In the genomic region with DNA sequence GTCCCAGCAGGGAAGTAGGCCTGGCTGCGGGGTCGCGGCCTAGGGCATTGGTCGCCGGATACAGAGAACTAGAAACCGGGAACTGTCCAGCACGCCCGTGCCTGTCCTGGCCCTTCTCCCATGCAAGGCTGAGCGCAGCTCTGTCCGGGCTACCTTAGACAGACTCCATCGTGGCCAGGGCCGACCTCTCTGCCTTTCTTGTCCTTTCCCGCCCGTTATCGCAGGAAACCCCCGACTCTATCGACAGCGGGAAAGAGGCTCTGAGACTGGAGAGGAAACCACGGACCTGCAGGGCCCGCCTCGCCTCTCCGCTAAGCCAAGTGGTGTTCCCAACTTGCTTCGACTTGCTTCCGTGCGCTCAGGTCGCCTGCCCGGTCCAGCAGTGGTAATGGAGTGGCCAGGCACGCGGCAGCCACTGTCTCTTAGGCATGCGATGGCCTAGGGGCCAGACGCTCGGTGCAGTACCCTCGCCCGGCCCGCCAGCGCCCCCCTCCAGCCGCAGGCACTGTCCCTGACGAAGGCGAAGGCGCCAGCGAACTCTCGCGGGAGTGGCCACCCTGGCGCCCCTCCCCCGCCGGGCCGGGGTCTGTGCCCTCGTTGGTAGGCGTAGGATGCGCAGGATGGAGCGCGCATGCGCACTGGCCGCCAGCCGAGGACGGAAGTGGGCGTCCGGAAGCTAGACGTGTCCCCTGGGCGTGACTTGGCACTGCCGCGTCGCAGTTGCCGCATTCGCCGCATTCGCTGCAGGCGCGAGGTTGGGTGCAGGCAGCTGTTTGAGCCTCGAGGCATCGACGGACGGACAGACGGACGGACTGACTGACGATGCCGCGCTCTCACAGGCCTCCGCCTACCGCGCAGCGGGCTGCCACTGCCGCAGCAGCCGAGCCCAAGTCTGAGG, we compare ENCODE assay signal across 1 cellular context.
TF ChIP-seq lines count a peak whose summit lies in the region.

No MANE protein-coding gene starts in this region.

TF ChIP-seq in WTC11, 78 proteins besides CTCF, POLR2A, EP300 and RAD21 (continued from another document and continues in another):
- TF ChIP-seq SMAD3 (CRISPR knock-in tag; IDR thresholded peaks at IDR 0.05; ENCODE audit: borderline replicate concordance), result peak; percentile 95
- TF ChIP-seq, protein P1, sequence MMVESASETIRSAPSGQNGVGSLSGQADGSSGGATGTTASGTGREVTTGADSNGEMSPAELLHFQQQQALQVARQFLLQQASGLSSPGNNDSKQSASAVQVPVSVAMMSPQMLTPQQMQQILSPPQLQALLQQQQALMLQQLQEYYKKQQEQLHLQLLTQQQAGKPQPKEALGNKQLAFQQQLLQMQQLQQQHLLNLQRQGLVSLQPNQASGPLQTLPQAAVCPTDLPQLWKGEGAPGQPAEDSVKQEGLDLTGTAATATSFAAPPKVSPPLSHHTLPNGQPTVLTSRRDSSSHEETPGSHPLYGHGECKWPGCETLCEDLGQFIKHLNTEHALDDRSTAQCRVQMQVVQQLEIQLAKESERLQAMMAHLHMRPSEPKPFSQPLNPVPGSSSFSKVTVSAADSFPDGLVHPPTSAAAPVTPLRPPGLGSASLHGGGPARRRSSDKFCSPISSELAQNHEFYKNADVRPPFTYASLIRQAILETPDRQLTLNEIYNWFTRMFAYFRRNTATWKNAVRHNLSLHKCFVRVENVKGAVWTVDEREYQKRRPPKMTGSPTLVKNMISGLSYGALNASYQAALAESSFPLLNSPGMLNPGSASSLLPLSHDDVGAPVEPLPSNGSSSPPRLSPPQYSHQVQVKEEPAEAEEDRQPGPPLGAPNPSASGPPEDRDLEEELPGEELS (CRISPR knock-in tag; IDR thresholded peaks at IDR 0.05), result no peak
- peak; percentile 93 for TF ChIP-seq ZNF232 (CRISPR knock-in tag; IDR thresholded peaks at IDR 0.05)
- TF ChIP-seq, protein P2, sequence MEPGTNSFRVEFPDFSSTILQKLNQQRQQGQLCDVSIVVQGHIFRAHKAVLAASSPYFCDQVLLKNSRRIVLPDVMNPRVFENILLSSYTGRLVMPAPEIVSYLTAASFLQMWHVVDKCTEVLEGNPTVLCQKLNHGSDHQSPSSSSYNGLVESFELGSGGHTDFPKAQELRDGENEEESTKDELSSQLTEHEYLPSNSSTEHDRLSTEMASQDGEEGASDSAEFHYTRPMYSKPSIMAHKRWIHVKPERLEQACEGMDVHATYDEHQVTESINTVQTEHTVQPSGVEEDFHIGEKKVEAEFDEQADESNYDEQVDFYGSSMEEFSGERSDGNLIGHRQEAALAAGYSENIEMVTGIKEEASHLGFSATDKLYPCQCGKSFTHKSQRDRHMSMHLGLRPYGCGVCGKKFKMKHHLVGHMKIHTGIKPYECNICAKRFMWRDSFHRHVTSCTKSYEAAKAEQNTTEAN (CRISPR knock-in tag; IDR thresholded peaks at IDR 0.05), result peak; percentile 85; the same call in 1 of the 2 replicates
- TF ChIP-seq, protein P3, sequence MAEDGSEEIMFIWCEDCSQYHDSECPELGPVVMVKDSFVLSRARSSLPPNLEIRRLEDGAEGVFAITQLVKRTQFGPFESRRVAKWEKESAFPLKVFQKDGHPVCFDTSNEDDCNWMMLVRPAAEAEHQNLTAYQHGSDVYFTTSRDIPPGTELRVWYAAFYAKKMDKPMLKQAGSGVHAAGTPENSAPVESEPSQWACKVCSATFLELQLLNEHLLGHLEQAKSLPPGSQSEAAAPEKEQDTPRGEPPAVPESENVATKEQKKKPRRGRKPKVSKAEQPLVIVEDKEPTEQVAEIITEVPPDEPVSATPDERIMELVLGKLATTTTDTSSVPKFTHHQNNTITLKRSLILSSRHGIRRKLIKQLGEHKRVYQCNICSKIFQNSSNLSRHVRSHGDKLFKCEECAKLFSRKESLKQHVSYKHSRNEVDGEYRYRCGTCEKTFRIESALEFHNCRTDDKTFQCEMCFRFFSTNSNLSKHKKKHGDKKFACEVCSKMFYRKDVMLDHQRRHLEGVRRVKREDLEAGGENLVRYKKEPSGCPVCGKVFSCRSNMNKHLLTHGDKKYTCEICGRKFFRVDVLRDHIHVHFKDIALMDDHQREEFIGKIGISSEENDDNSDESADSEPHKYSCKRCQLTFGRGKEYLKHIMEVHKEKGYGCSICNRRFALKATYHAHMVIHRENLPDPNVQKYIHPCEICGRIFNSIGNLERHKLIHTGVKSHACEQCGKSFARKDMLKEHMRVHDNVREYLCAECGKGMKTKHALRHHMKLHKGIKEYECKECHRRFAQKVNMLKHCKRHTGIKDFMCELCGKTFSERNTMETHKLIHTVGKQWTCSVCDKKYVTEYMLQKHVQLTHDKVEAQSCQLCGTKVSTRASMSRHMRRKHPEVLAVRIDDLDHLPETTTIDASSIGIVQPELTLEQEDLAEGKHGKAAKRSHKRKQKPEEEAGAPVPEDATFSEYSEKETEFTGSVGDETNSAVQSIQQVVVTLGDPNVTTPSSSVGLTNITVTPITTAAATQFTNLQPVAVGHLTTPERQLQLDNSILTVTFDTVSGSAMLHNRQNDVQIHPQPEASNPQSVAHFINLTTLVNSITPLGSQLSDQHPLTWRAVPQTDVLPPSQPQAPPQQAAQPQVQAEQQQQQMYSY (CRISPR knock-in tag; IDR thresholded peaks at IDR 0.05), result no peak
- TF ChIP-seq ZBTB21 (CRISPR knock-in tag; IDR thresholded peaks at IDR 0.05; ENCODE audit: borderline replicate concordance), result peak; percentile 69
- 0 out of 2 replicates have a peak, but pooled peaks have one; percentile 71 for TF ChIP-seq ZNF219 (CRISPR knock-in tag; IDR thresholded peaks at IDR 0.05; ENCODE audit: borderline replicate concordance)
- TF ChIP-seq GTF2I (CRISPR knock-in tag; conservative IDR thresholded peaks at IDR 0.05), result no peak
- TF ChIP-seq, protein P4, sequence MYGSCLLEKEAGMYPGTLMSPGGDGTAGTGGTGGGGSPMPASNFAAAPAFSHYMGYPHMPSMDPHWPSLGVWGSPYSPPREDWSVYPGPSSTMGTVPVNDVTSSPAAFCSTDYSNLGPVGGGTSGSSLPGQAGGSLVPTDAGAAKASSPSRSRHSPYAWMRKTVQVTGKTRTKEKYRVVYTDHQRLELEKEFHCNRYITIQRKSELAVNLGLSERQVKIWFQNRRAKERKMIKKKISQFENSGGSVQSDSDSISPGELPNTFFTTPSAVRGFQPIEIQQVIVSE (CRISPR knock-in tag; IDR thresholded peaks at IDR 0.05; ENCODE audit: borderline replicate concordance), result no peak
- peak; percentile 38; the same call in 1 of the 2 replicates for TF ChIP-seq FOXK1 (CRISPR knock-in tag; IDR thresholded peaks at IDR 0.05)
- TF ChIP-seq CREB1 (CRISPR knock-in tag; IDR thresholded peaks at IDR 0.05), result no peak; the same call in 1 of the 2 replicates
- TF ChIP-seq RELA (CRISPR knock-in tag; IDR thresholded peaks at IDR 0.05; ENCODE audit: borderline replicate concordance), result 0 out of 2 replicates have a peak, but pooled peaks have one; percentile 76
- TF ChIP-seq ZNF263 (CRISPR knock-in tag; IDR thresholded peaks at IDR 0.05; ENCODE audit: low read depth), result peak; percentile 66; the same call in 1 of the 2 replicates
- TF ChIP-seq, protein P5, sequence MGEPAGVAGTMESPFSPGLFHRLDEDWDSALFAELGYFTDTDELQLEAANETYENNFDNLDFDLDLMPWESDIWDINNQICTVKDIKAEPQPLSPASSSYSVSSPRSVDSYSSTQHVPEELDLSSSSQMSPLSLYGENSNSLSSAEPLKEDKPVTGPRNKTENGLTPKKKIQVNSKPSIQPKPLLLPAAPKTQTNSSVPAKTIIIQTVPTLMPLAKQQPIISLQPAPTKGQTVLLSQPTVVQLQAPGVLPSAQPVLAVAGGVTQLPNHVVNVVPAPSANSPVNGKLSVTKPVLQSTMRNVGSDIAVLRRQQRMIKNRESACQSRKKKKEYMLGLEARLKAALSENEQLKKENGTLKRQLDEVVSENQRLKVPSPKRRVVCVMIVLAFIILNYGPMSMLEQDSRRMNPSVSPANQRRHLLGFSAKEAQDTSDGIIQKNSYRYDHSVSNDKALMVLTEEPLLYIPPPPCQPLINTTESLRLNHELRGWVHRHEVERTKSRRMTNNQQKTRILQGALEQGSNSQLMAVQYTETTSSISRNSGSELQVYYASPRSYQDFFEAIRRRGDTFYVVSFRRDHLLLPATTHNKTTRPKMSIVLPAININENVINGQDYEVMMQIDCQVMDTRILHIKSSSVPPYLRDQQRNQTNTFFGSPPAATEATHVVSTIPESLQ (CRISPR knock-in tag; IDR thresholded peaks at IDR 0.05), result no peak
- TF ChIP-seq MXD4 (CRISPR knock-in tag; IDR thresholded peaks at IDR 0.05; ENCODE audit: borderline replicate concordance), result no peak
- TF ChIP-seq PRRX2 (CRISPR knock-in tag; IDR thresholded peaks at IDR 0.05), result no peak
- TF ChIP-seq, protein P6, sequence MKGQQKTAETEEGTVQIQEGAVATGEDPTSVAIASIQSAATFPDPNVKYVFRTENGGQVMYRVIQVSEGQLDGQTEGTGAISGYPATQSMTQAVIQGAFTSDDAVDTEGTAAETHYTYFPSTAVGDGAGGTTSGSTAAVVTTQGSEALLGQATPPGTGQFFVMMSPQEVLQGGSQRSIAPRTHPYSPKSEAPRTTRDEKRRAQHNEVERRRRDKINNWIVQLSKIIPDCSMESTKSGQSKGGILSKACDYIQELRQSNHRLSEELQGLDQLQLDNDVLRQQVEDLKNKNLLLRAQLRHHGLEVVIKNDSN (CRISPR knock-in tag; IDR thresholded peaks at IDR 0.05), result peak; percentile 56; the same call in 1 of the 2 replicates
- TF ChIP-seq, protein P7, sequence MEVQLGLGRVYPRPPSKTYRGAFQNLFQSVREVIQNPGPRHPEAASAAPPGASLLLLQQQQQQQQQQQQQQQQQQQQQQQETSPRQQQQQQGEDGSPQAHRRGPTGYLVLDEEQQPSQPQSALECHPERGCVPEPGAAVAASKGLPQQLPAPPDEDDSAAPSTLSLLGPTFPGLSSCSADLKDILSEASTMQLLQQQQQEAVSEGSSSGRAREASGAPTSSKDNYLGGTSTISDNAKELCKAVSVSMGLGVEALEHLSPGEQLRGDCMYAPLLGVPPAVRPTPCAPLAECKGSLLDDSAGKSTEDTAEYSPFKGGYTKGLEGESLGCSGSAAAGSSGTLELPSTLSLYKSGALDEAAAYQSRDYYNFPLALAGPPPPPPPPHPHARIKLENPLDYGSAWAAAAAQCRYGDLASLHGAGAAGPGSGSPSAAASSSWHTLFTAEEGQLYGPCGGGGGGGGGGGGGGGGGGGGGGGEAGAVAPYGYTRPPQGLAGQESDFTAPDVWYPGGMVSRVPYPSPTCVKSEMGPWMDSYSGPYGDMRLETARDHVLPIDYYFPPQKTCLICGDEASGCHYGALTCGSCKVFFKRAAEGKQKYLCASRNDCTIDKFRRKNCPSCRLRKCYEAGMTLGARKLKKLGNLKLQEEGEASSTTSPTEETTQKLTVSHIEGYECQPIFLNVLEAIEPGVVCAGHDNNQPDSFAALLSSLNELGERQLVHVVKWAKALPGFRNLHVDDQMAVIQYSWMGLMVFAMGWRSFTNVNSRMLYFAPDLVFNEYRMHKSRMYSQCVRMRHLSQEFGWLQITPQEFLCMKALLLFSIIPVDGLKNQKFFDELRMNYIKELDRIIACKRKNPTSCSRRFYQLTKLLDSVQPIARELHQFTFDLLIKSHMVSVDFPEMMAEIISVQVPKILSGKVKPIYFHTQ (CRISPR knock-in tag; IDR thresholded peaks at IDR 0.05), result no peak
- TF ChIP-seq ZNF671 (CRISPR knock-in tag; IDR thresholded peaks at IDR 0.05), result no peak
- TF ChIP-seq, protein P8, sequence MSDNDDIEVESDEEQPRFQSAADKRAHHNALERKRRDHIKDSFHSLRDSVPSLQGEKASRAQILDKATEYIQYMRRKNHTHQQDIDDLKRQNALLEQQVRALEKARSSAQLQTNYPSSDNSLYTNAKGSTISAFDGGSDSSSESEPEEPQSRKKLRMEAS (CRISPR knock-in tag; IDR thresholded peaks at IDR 0.05), result peak; percentile 90
- peak; percentile 94 for TF ChIP-seq ATF1 (CRISPR knock-in tag; IDR thresholded peaks at IDR 0.05)
- peak; percentile 72; the same call in 1 of the 2 replicates for TF ChIP-seq ETV6 (CRISPR knock-in tag; IDR thresholded peaks at IDR 0.05)
- TF ChIP-seq, protein P9, sequence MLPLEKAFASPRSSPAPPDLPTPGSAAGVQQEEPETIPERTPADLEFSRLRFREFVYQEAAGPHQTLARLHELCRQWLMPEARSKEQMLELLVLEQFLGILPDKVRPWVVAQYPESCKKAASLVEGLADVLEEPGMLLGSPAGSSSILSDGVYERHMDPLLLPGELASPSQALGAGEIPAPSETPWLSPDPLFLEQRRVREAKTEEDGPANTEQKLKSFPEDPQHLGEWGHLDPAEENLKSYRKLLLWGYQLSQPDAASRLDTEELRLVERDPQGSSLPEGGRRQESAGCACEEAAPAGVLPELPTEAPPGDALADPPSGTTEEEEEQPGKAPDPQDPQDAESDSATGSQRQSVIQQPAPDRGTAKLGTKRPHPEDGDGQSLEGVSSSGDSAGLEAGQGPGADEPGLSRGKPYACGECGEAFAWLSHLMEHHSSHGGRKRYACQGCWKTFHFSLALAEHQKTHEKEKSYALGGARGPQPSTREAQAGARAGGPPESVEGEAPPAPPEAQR (CRISPR knock-in tag; IDR thresholded peaks at IDR 0.05), result no peak
- no peak for TF ChIP-seq ZNF396 (CRISPR knock-in tag; IDR thresholded peaks at IDR 0.05; ENCODE audit: borderline replicate concordance)
- TF ChIP-seq, protein P10, sequence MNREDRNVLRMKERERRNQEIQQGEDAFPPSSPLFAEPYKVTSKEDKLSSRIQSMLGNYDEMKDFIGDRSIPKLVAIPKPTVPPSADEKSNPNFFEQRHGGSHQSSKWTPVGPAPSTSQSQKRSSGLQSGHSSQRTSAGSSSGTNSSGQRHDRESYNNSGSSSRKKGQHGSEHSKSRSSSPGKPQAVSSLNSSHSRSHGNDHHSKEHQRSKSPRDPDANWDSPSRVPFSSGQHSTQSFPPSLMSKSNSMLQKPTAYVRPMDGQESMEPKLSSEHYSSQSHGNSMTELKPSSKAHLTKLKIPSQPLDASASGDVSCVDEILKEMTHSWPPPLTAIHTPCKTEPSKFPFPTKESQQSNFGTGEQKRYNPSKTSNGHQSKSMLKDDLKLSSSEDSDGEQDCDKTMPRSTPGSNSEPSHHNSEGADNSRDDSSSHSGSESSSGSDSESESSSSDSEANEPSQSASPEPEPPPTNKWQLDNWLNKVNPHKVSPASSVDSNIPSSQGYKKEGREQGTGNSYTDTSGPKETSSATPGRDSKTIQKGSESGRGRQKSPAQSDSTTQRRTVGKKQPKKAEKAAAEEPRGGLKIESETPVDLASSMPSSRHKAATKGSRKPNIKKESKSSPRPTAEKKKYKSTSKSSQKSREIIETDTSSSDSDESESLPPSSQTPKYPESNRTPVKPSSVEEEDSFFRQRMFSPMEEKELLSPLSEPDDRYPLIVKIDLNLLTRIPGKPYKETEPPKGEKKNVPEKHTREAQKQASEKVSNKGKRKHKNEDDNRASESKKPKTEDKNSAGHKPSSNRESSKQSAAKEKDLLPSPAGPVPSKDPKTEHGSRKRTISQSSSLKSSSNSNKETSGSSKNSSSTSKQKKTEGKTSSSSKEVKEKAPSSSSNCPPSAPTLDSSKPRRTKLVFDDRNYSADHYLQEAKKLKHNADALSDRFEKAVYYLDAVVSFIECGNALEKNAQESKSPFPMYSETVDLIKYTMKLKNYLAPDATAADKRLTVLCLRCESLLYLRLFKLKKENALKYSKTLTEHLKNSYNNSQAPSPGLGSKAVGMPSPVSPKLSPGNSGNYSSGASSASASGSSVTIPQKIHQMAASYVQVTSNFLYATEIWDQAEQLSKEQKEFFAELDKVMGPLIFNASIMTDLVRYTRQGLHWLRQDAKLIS (CRISPR knock-in tag; IDR thresholded peaks at IDR 0.05; ENCODE audit: borderline replicate concordance), result no peak
